Comparison of ENCODE assay signal across 8 cellular contexts in genomic region chr5:179345429-179346321, GRCh38. TPM values are rescaled to one million over a fixed set of nuclear protein-coding genes. Genes with fewer than 3 reads are reported as not detected.
DNase-seq lines count a peak whose midpoint lies in the region; ATAC-seq, FAIRE-seq and TF ChIP-seq lines count a peak whose summit lies in the region.

ADAMTS2 (minus strand) TSS chr5:179345461; CDS start chr5:179345328, 133 bp downstream.

- peak within 1 kb of the TSS; percentile 45; the same call in 1 of the 2 replicates for H3K27ac ChIP-seq in VCaP

- peak; percentile 9 for DNase-seq in activated CD4-positive, alpha-beta T cell treated with anti-CD3 and anti-CD28 coated beads for 48 hours
- no peak for DNase-seq in activated CD4-positive, alpha-beta T cell treated with anti-CD3 and anti-CD28 coated beads, Interleukin-2, amount 50 U/mL, for 1 hour
- DNase-seq in germinal center (ENCODE audit: low spot score), result peak; percentile 28
- DNase-seq in omental fat pad (ENCODE audit: low spot score), result no peak
- DNase-seq in effector CD4-positive, alpha-beta T cell, result no peak
- DNase-seq in GM12891 (ENCODE audit: insufficient read length, low spot score), result no peak

- no peak for TF ChIP-seq POLR2A in GM12891 (IDR thresholded peaks at IDR 0.05; ENCODE audit: low read depth, low read length)

- TF ChIP-seq CTCF in VCaP (conservative IDR thresholded peaks at IDR 0.05) (no peak), omental fat pad (IDR thresholded peaks at IDR 0.05) (no peak)

- FAIRE-seq in GM12891 (lab: Jason Lieb, UNC), result no peak

- peak; percentile 66 for ATAC-seq in omental fat pad (ENCODE audit: low FRiP score)
- no peak for ATAC-seq in GM21381 (IDR thresholded peaks at IDR 0.05; ENCODE audit: unreplicated experiment)

TF ChIP-seq in GM12891, 5 proteins besides CTCF, POLR2A, EP300 and RAD21:
- TF ChIP-seq PAX5 (IDR thresholded peaks at IDR 0.05; ENCODE audit: insufficient read depth, low read length, severe bottlenecking), result no peak
- TF ChIP-seq SPI1 (IDR thresholded peaks at IDR 0.05; ENCODE audit: low read depth, low read length), result no peak
- TF ChIP-seq POLR2AphosphoS5 (IDR thresholded peaks at IDR 0.05; ENCODE audit: low read depth, low read length), result no peak

RNA-seq across cellular contexts. Expression of gene ADAMTS2, which starts in this region (rescaled TPM):
- 10 to 100 TPM; 39.5 to 61.9 (median 56.4) TPM for total RNA-seq in omental fat pad
- not detected for polyA plus RNA-seq in GM12891 (2012; ENCODE audit: low read depth, missing spikeins)

Comparison
In these comparisons a context has a peak if more than half of its experiments do, and no peak if none do; other contexts are left out.
1. DNase-seq: peak in activated CD4-positive, alpha-beta T cell treated with anti-CD3 and anti-CD28 coated beads for 48 hours (single experiment) and germinal center (single experiment); none in activated CD4-positive, alpha-beta T cell treated with anti-CD3 and anti-CD28 coated beads, Interleukin-2, amount 50 U/mL, for 1 hour (single experiment), omental fat pad (single experiment), effector CD4-positive, alpha-beta T cell (single experiment) and GM12891 (single experiment).